ENCODE assay signal across 1 cellular context in genomic region chr6:44072959-44073611, GRCh38.
A peak's percentile ranks its signal among the peaks of the same experiment; 100 is the strongest.
TF ChIP-seq lines count a peak whose summit lies in the region.

No MANE protein-coding gene starts in this region.

TF ChIP-seq in H1, 55 proteins besides CTCF, POLR2A, EP300 and RAD21 (continued from another document):
- TF ChIP-seq NRF1 (IDR thresholded peaks at IDR 0.05; ENCODE audit: low read depth, low read length) (peak; percentile 51), CREB1 (IDR thresholded peaks at IDR 0.05) (peak; percentile 3; the same call in 1 of the 2 replicates)
